Comparison of ENCODE assay signal across 21 cellular contexts in genomic region chr9:35540315-35540714, GRCh38. TPM values are rescaled to one million over a fixed set of nuclear protein-coding genes. Genes with fewer than 3 reads are reported as not detected.
A peak's percentile ranks its signal among the peaks of the same experiment; 100 is the strongest.
DNase-seq lines count a peak whose midpoint lies in the region; ATAC-seq, FAIRE-seq and TF ChIP-seq lines count a peak whose summit lies in the region.
"Had no signal": no experiment of that assay in that cellular context is flagged by ENCODE, and none has a peak within 500 bp of the region (broad histone marks: within the 10 kb centered on the region; RNA-seq: fewer than 3 reads in every experiment).

No MANE protein-coding gene starts in this region.

- no peak for TF ChIP-seq POLR2A in vagina (IDR thresholded peaks at IDR 0.05)

- CTCF ChIA-PET in PC-3 (lab: Charles Lee), result no interaction called here

- no peak for FAIRE-seq in urothelium cell line (lab: Jason Lieb, UNC)
- FAIRE-seq: frontal cortex had no signal

- intact Hi-C loops in right cardiac atrium (cut with DNase I) (no loop called here), left ventricle myocardium superior (cut with micrococcal nuclease) (no loop called here), vagina (cut with DNase I) (no loop called here), PC-3 (cut with micrococcal nuclease) (no loop called here)

- ATAC-seq in right cardiac atrium (no peak), left ventricle myocardium superior (no peak), PC-3 (no peak), GM18861 (IDR thresholded peaks at IDR 0.05; ENCODE audit: unreplicated experiment) (no peak)
- ATAC-seq: stimulated activated effector memory CD8-positive, alpha-beta T cell treated with anti-CD3 and anti-CD28 coated beads, Interleukin-12 subunit alpha, Interleukin-12 subunit beta, amount 100 ng/mL, for 72 hours had no signal

- POLR2A ChIA-PET in PC-3 (lab: Charles Lee; ENCODE audit: unreplicated experiment), result no interaction called here

- DNase-seq in right cardiac atrium, result no peak
- no peak for DNase-seq in left ventricle myocardium superior
- DNase-seq in foreskin fibroblast, result no peak
- no peak for DNase-seq in vagina (ENCODE audit: extremely low spot score in 2 of 2)
- DNase-seq in PC-3, result no peak
- DNase-seq in urothelium cell line (ENCODE audit: low spot score), result no peak
- DNase-seq: ACHN; activated CD4-positive, alpha-beta T cell treated with anti-CD3 and anti-CD28 coated beads, Interleukin-2, amount 50 U/mL, for 48 hours; activated naive CD8-positive, alpha-beta T cell treated with anti-CD3 and anti-CD28 coated beads for 36 hours; activated T-cell treated with anti-CD3 and anti-CD28 coated beads, Interleukin-2, amount 50 U/mL, for 24 hours; central memory CD4-positive, alpha-beta T cell; COR-L47; NCI-H1092 treated with DMSO at 0.1 percent for 48 hours; NCI-H2171; occipital lobe had no signal

- H4K20me1 ChIP-seq in PC-3 (ENCODE audit: low read length), result no peaks in the 10 kb centered on the region

- peak overlapping the region; percentile 6 for H3K27ac ChIP-seq in right cardiac atrium (ENCODE audit: low read length)
- peak overlapping the region; percentile 41 for H3K27ac ChIP-seq in rectal smooth muscle tissue (ENCODE audit: low read depth, low read length)
- peak overlapping the region; percentile 88 for H3K27ac ChIP-seq in vagina
- no peak overlapping the region for H3K27ac ChIP-seq in PC-3 (ENCODE audit: low read length)
- H3K27ac ChIP-seq: KMS-11, RWPE1 had no signal

- H3K27me3 ChIP-seq in right cardiac atrium (ENCODE audit: control insufficient read depth, insufficient read depth) (no peaks in the 10 kb centered on the region), rectal smooth muscle tissue (ENCODE audit: control insufficient read depth, insufficient read depth, low read length) (no peaks in the 10 kb centered on the region), vagina (no peaks in the 10 kb centered on the region), PC-3 (ENCODE audit: low read length) (no peaks in the 10 kb centered on the region)

- TF ChIP-seq CTCF in foreskin fibroblast (IDR thresholded peaks at IDR 0.05; ENCODE audit: low read depth, low read length), result no peak
- TF ChIP-seq CTCF in vagina (IDR thresholded peaks at IDR 0.05), result no peak
- TF ChIP-seq CTCF in PC-3 (conservative IDR thresholded peaks at IDR 0.05; ENCODE audit: low read depth, low read length), result no peak

- H3K9me3 ChIP-seq in right cardiac atrium (ENCODE audit: control insufficient read depth, low read length) (no peaks in the 10 kb centered on the region), vagina (no peaks in the 10 kb centered on the region), PC-3 (ENCODE audit: low read length) (no peaks in the 10 kb centered on the region)

- no peaks in the 10 kb centered on the region for H3F3A ChIP-seq in PC-3 (ENCODE audit: low read length, unreplicated experiment)

- 89% methylated on average over 2 of the region's 2 CpGs for WGBS in right cardiac atrium

- BruUV-seq in PC-3 (replicated peaks; lab: Mats Ljungman, UMichigan), result no TSS peak

- H3K9me2 ChIP-seq in PC-3 (replicated peaks; ENCODE audit: low read length), result no peaks in the 10 kb centered on the region

- peaks cover 23% of the 10 kb centered on the region for H3K4me1 ChIP-seq in right cardiac atrium (ENCODE audit: control insufficient read depth, insufficient read depth, low read length)
- H3K4me1 ChIP-seq in rectal smooth muscle tissue (ENCODE audit: control insufficient read depth, insufficient read depth, low read length), result peaks cover 32% of the 10 kb centered on the region
- H3K4me1 ChIP-seq in vagina, result peaks cover 53% of the 10 kb centered on the region
- H3K4me1 ChIP-seq in PC-3 (ENCODE audit: insufficient read depth, low read length), result no peaks in the 10 kb centered on the region

- no peak overlapping the region for H2AFZ ChIP-seq in PC-3 (ENCODE audit: low read length)

- H3K36me3 ChIP-seq in rectal smooth muscle tissue (ENCODE audit: control insufficient read depth, insufficient read depth, low read length) (peaks cover 1% of the 10 kb centered on the region), vagina (no peaks in the 10 kb centered on the region), PC-3 (ENCODE audit: low read depth, low read length) (no peaks in the 10 kb centered on the region)

- H3K4me3 ChIP-seq in right cardiac atrium (ENCODE audit: low read length) (no peak overlapping the region), foreskin fibroblast (ENCODE audit: low read depth in 1 of 2, low read length in 2 of 2) (peak overlapping the region; percentile 61 to 80), rectal smooth muscle tissue (ENCODE audit: low read length) (peak overlapping the region; percentile 29), vagina (no peak overlapping the region), PC-3 (ENCODE audit: low read length) (no peak overlapping the region)

- no peak overlapping the region for H3K9ac ChIP-seq in rectal smooth muscle tissue (ENCODE audit: low read length)
- no peak overlapping the region for H3K9ac ChIP-seq in PC-3 (ENCODE audit: low read length)
- H3K9ac ChIP-seq: KMS-11 had no signal

- H3K4me2 ChIP-seq in PC-3 (ENCODE audit: low read length), result no peak overlapping the region
- H3K4me2 ChIP-seq: KMS-11 had no signal

- H3K79me2 ChIP-seq in PC-3 (ENCODE audit: low read length), result 0 out of 2 replicates have a peak, but pooled peaks cover 4% of the 10 kb centered on the region

RNA-seq across cellular contexts. Expression of gene RUSC2, which starts 50.4 kb away (rescaled TPM):
- total RNA-seq in right cardiac atrium (10 to 100 TPM; 30.7 to 41.4 (median 35.5) TPM), left ventricle myocardium superior (30.3 TPM), vagina (18.9 TPM), PC-3 (2014; rRNA removed) (10.7 and 13.3 TPM in 2 replicates)
- 23.6 TPM for polyA plus RNA-seq in right cardiac atrium

Comparison
In these comparisons a context has a peak if more than half of its experiments do, and no peak if none do; other contexts are left out.
1. H3K4me3 ChIP-seq: peak in foreskin fibroblast (2 of 2) and rectal smooth muscle tissue (single experiment); none in right cardiac atrium (single experiment), vagina (0 of 2) and PC-3 (single experiment).